ENCODE assay signal across 19 cellular contexts in genomic region chr13:58991826-58992477, GRCh38.
DNase-seq lines count a peak whose midpoint lies in the region; ATAC-seq, FAIRE-seq and TF ChIP-seq lines count a peak whose summit lies in the region.
"Had no signal": no experiment of that assay in that cellular context is flagged by ENCODE, and none has a peak within 500 bp of the region (broad histone marks: within the 10 kb centered on the region; RNA-seq: fewer than 3 reads in every experiment).

No MANE protein-coding gene starts in this region.

- H3K27me3 ChIP-seq in PC-3 (ENCODE audit: low read length) (no peaks in the 10 kb centered on the region; the same call in 1 of the 2 replicates), keratinocyte (ENCODE audit: control insufficient read depth, extremely low read depth, insufficient read depth, low read length) (no peaks in the 10 kb centered on the region), heart left ventricle (no peaks in the 10 kb centered on the region)
- H3K27me3 ChIP-seq: BLaER1, Peyer's patch had no signal

- peaks cover 9% of the 10 kb centered on the region for H3K4me1 Mint-ChIP-seq in Calu3 (ENCODE audit: low read depth, unreplicated experiment)
- H3K4me1 Mint-ChIP-seq: CD8-positive, alpha-beta memory T cell had no signal

- H3K4me1 ChIP-seq in PC-3 (ENCODE audit: insufficient read depth, low read length) (no peaks in the 10 kb centered on the region), keratinocyte (ENCODE audit: control insufficient read depth, extremely low read depth, insufficient read depth, low read length) (no peaks in the 10 kb centered on the region), heart left ventricle (no peaks in the 10 kb centered on the region)
- H3K4me1 ChIP-seq: BLaER1, Peyer's patch had no signal

- no peak for FAIRE-seq in keratinocyte (lab: Jason Lieb, UNC)

- no peak overlapping the region for H3K4me3 Mint-ChIP-seq in Calu3 (ENCODE audit: low read depth, unreplicated experiment)
- H3K4me3 Mint-ChIP-seq: CD8-positive, alpha-beta memory T cell; GM23338 had no signal

- no peaks in the 10 kb centered on the region for H3K79me2 ChIP-seq in PC-3 (ENCODE audit: low read length)
- H3K79me2 ChIP-seq in keratinocyte (ENCODE audit: control insufficient read depth, insufficient read depth, low read length) = no peaks in the 10 kb centered on the region

- no peaks in the 10 kb centered on the region for H3K36me3 ChIP-seq in PC-3 (ENCODE audit: low read depth, low read length)
- H3K36me3 ChIP-seq in keratinocyte (ENCODE audit: control insufficient read depth in 2 of 2, extremely low read depth in 1 of 2, insufficient read depth in 2 of 2, low read length in 2 of 2) = no peaks in the 10 kb centered on the region
- H3K36me3 ChIP-seq in heart left ventricle = no peaks in the 10 kb centered on the region
- H3K36me3 ChIP-seq: BLaER1, Peyer's patch had no signal

- intact Hi-C loops in Calu3 (cut with micrococcal nuclease; ENCODE audit: unreplicated experiment) (no loop called here), PC-3 (cut with micrococcal nuclease) (no loop called here), Right ventricle myocardium superior (cut with DNase I) (no loop called here), heart left ventricle (cut with DNase I) (loop anchor here in 1 of 10 donors (10.0 kb wide), 1 partner anchor 1367 kb away; no protein-coding TSS in a partner anchor)

- H3K4me3 ChIP-seq in PC-3 (ENCODE audit: low read length) = no peak overlapping the region
- peak overlapping the region in 1 of 3 experiments; percentile 35 for H3K4me3 ChIP-seq in keratinocyte (ENCODE audit: control insufficient read depth in 2 of 3, extremely low read depth in 1 of 3, insufficient read depth in 2 of 3, low read depth in 1 of 3, low read length in 3 of 3)
- no peak overlapping the region for H3K4me3 ChIP-seq in heart left ventricle
- H3K4me3 ChIP-seq: BLaER1, GM23338, Peyer's patch had no signal

- TF ChIP-seq CTCF in Calu3 (IDR thresholded peaks at IDR 0.05; ENCODE audit: unreplicated experiment) (no peak), PC-3 (conservative IDR thresholded peaks at IDR 0.05; ENCODE audit: low read depth, low read length) (no peak), keratinocyte (optimal IDR thresholded peaks at IDR 0.05 in 1 of 3, IDR thresholded peaks at IDR 0.05 in 1 of 3, conservative IDR thresholded peaks at IDR 0.05 in 1 of 3; ENCODE audit: extremely low read depth in 1 of 3, insufficient read depth in 2 of 3, low read length in 3 of 3) (no peak), heart left ventricle (IDR thresholded peaks at IDR 0.05) (no peak)

- POLR2A ChIA-PET in PC-3 (lab: Charles Lee; ENCODE audit: unreplicated experiment) = no interaction called here

- H3K36me3 Mint-ChIP-seq in Calu3 (ENCODE audit: insufficient read depth, unreplicated experiment) = no peaks in the 10 kb centered on the region
- H3K36me3 Mint-ChIP-seq: CD8-positive, alpha-beta memory T cell had no signal

- no peaks in the 10 kb centered on the region for H3K27me3 Mint-ChIP-seq in Calu3 (ENCODE audit: unreplicated experiment)
- H3K27me3 Mint-ChIP-seq: CD8-positive, alpha-beta memory T cell had no signal

- no peaks in the 10 kb centered on the region for H4K20me1 ChIP-seq in PC-3 (ENCODE audit: low read length)
- H4K20me1 ChIP-seq in keratinocyte (ENCODE audit: control insufficient read depth, extremely low read depth, insufficient read depth, low read length) = no peaks in the 10 kb centered on the region
- H4K20me1 ChIP-seq: BLaER1 had no signal

- H3K9me2 ChIP-seq in PC-3 (replicated peaks; ENCODE audit: low read length) = no peaks in the 10 kb centered on the region

- no peaks in the 10 kb centered on the region for H3K9me1 ChIP-seq in keratinocyte (ENCODE audit: control insufficient read depth, extremely low read depth, insufficient read depth, low read length)

- H3K9me3 ChIP-seq in PC-3 (ENCODE audit: low read length) (no peaks in the 10 kb centered on the region), keratinocyte (ENCODE audit: control insufficient read depth, low read depth, low read length) (no peaks in the 10 kb centered on the region), heart left ventricle (no peaks in the 10 kb centered on the region)
- H3K9me3 ChIP-seq: BLaER1, Peyer's patch had no signal

- H3K27ac ChIP-seq in PC-3 (ENCODE audit: low read length) = no peak overlapping the region
- no peak overlapping the region for H3K27ac ChIP-seq in keratinocyte (ENCODE audit: control insufficient read depth, insufficient read depth, low read length)
- H3K27ac ChIP-seq in heart left ventricle = no peak overlapping the region
- H3K27ac ChIP-seq: BLaER1, Peyer's patch had no signal

- DNase-seq in Calu3 = peak; percentile 7
- peak; percentile 11 for DNase-seq in PC-3
- no peak for DNase-seq in keratinocyte (ENCODE audit: low read depth, low spot score)
- no peak for DNase-seq in NCI-H226
- no peak for DNase-seq in Right ventricle myocardium superior
- no peak for DNase-seq in heart left ventricle
- DNase-seq: 8988T; CD8-positive, alpha-beta memory T cell; IMR-90; NCI-H1092; NCI-H2107; NCI-H748 treated with DMSO at 0.1 percent for 48 hours; Peyer's patch; SIG-M5; SW 1271 had no signal

- WGBS in heart left ventricle, 4 donors = 76 to 85% (median 84%) methylated on average over 3 of the region's 3 CpGs

- no peak overlapping the region for H3K27ac Mint-ChIP-seq in Calu3 (ENCODE audit: unreplicated experiment)
- H3K27ac Mint-ChIP-seq: CD8-positive, alpha-beta memory T cell; GM23338 had no signal

- no peak overlapping the region for H3K4me2 ChIP-seq in PC-3 (ENCODE audit: low read length)
- peak overlapping the region; percentile 32 for H3K4me2 ChIP-seq in keratinocyte (ENCODE audit: control insufficient read depth, extremely low read depth, insufficient read depth, low read depth, low read length)
- H3K4me2 ChIP-seq: BLaER1, GM23338 had no signal

- no peak overlapping the region for H3K9ac ChIP-seq in PC-3 (ENCODE audit: low read length)
- no peak overlapping the region for H3K9ac ChIP-seq in keratinocyte (ENCODE audit: control insufficient read depth, extremely low read depth, insufficient read depth, low read length)
- H3K9ac ChIP-seq: BLaER1 had no signal

- H3F3A ChIP-seq in PC-3 (ENCODE audit: low read length, unreplicated experiment) = no peaks in the 10 kb centered on the region

- CTCF ChIA-PET in Calu3 (lab: Charles Lee) (interaction anchor here (0.8 kb wide), 1 partner anchor 72 kb away, joined by 3 read pairs; no protein-coding TSS in a partner anchor), PC-3 (lab: Charles Lee) (no interaction called here)

- no peaks in the 10 kb centered on the region for H3K9me3 Mint-ChIP-seq in Calu3 (ENCODE audit: low read depth, unreplicated experiment)
- H3K9me3 Mint-ChIP-seq: GM23338 had no signal

- BruUV-seq in Calu3 (replicated peaks; lab: Mats Ljungman, UMichigan) (no TSS peak), PC-3 (replicated peaks; lab: Mats Ljungman, UMichigan) (no TSS peak)

- ATAC-seq in HG02852 (IDR thresholded peaks at IDR 0.05; ENCODE audit: unreplicated experiment) = peak; percentile 22
- ATAC-seq in PC-3 = no peak
- ATAC-seq in GM21619 (IDR thresholded peaks at IDR 0.05; ENCODE audit: unreplicated experiment) = no peak
- ATAC-seq in Right ventricle myocardium superior (ENCODE audit: poor library complexity) = no peak
- ATAC-seq in heart left ventricle = no peak
- ATAC-seq: GM23338 had no signal

- H2AFZ ChIP-seq in PC-3 (ENCODE audit: low read length) = no peak overlapping the region
- peak overlapping the region; percentile 74 for H2AFZ ChIP-seq in keratinocyte (ENCODE audit: control insufficient read depth, low read length)

- dilution Hi-C loops in keratinocyte (cut with MboI; ENCODE audit: extremely low pct_ligation_motif_present, low sequenced_read_pairs) = no loop called here

- TF ChIP-seq POLR2A in heart left ventricle (IDR thresholded peaks at IDR 0.05) = no peak

Comparison
In these comparisons a context has a peak if more than half of its experiments do, and no peak if none do; other contexts are left out.
1. DNase-seq: peak in Calu3 (single experiment) and PC-3 (single experiment); none in keratinocyte (single experiment), NCI-H226 (single experiment), Right ventricle myocardium superior (single experiment) and heart left ventricle (0 of 5).